2 cellular contexts compared by ENCODE assay signal in the genomic region with DNA sequence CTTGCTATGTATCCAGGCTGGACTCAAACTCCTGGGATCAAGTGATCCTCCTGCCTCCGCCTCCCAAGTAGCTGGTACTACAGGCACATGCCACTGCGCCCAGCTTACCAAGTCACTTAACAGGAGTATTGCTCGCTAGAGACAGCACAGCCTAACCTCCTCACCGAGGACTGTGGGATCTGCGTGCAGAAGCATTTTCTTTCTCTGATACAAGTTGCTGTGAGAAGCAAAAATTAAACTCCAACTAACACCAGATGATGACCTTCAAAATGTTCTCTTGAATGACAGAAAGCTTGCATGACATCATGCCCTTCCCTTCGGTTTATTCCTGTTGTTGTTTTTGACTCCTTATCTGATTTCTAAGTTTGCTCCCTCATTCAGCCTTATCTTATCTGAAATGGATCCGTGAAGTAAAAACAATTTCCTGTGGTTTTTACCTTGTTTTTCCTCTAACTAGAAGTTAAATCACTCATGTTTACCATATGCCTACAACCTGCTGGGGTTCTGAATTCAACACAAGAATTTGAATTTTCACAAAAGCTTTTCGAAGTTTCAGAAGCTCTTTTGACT.
TF ChIP-seq lines count a peak whose summit lies in the region.

No MANE protein-coding gene starts in this region.

TF ChIP-seq in HEK293, 187 proteins besides CTCF, POLR2A, EP300 and RAD21 (continued from another document and continues in another):
- TF ChIP-seq, protein P1, sequence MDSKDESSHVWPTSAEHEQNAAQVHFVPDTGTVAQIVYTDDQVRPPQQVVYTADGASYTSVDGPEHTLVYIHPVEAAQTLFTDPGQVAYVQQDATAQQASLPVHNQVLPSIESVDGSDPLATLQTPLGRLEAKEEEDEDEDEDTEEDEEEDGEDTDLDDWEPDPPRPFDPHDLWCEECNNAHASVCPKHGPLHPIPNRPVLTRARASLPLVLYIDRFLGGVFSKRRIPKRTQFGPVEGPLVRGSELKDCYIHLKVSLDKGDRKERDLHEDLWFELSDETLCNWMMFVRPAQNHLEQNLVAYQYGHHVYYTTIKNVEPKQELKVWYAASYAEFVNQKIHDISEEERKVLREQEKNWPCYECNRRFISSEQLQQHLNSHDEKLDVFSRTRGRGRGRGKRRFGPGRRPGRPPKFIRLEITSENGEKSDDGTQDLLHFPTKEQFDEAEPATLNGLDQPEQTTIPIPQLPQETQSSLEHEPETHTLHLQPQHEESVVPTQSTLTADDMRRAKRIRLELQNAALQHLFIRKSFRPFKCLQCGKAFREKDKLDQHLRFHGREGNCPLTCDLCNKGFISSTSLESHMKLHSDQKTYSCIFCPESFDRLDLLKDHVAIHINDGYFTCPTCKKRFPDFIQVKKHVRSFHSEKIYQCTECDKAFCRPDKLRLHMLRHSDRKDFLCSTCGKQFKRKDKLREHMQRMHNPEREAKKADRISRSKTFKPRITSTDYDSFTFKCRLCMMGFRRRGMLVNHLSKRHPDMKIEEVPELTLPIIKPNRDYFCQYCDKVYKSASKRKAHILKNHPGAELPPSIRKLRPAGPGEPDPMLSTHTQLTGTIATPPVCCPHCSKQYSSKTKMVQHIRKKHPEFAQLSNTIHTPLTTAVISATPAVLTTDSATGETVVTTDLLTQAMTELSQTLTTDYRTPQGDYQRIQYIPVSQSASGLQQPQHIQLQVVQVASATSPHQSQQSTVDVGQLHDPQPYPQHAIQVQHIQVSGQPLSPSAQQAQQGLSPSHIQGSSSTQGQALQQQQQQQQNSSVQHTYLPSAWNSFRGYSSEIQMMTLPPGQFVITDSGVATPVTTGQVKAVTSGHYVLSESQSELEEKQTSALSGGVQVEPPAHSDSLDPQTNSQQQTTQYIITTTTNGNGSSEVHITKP (tag by site-specific recombination; IDR thresholded peaks at IDR 0.05), result peak; percentile 83; the same call in 1 of the 2 replicates
- TF ChIP-seq GLIS2 (tag by site-specific recombination; IDR thresholded peaks at IDR 0.05) (no peak), ZFP69B (tag by site-specific recombination; IDR thresholded peaks at IDR 0.05) (no peak), ZNF302 (tag by site-specific recombination; IDR thresholded peaks at IDR 0.05; ENCODE audit: low read depth) (no peak), EGR2 (tag by site-specific recombination; IDR thresholded peaks at IDR 0.05; ENCODE audit: low read depth) (no peak), ZNF785 (tag by site-specific recombination; IDR thresholded peaks at IDR 0.05) (no peak), ZNF629 (tag by site-specific recombination; IDR thresholded peaks at IDR 0.05) (peak; percentile 91), ZNF76 (tag by site-specific recombination; IDR thresholded peaks at IDR 0.05; ENCODE audit: borderline replicate concordance, low read depth) (no peak), TCF7L2 (IDR thresholded peaks at IDR 0.05; ENCODE audit: borderline replicate concordance, low read depth, low read length) (no peak), ZNF366 (tag by site-specific recombination; conservative IDR thresholded peaks at IDR 0.05) (0 out of 2 replicates have a peak, but pooled peaks have one; percentile 36), ZFP37 (tag by site-specific recombination; IDR thresholded peaks at IDR 0.05) (no peak), ZNF221 (tag by site-specific recombination; IDR thresholded peaks at IDR 0.05; ENCODE audit: borderline replicate concordance) (no peak), YY1 (tag by site-specific recombination; IDR thresholded peaks at IDR 0.05) (no peak), YY2 (tag by site-specific recombination; IDR thresholded peaks at IDR 0.05) (no peak)
- TF ChIP-seq, protein P2, sequence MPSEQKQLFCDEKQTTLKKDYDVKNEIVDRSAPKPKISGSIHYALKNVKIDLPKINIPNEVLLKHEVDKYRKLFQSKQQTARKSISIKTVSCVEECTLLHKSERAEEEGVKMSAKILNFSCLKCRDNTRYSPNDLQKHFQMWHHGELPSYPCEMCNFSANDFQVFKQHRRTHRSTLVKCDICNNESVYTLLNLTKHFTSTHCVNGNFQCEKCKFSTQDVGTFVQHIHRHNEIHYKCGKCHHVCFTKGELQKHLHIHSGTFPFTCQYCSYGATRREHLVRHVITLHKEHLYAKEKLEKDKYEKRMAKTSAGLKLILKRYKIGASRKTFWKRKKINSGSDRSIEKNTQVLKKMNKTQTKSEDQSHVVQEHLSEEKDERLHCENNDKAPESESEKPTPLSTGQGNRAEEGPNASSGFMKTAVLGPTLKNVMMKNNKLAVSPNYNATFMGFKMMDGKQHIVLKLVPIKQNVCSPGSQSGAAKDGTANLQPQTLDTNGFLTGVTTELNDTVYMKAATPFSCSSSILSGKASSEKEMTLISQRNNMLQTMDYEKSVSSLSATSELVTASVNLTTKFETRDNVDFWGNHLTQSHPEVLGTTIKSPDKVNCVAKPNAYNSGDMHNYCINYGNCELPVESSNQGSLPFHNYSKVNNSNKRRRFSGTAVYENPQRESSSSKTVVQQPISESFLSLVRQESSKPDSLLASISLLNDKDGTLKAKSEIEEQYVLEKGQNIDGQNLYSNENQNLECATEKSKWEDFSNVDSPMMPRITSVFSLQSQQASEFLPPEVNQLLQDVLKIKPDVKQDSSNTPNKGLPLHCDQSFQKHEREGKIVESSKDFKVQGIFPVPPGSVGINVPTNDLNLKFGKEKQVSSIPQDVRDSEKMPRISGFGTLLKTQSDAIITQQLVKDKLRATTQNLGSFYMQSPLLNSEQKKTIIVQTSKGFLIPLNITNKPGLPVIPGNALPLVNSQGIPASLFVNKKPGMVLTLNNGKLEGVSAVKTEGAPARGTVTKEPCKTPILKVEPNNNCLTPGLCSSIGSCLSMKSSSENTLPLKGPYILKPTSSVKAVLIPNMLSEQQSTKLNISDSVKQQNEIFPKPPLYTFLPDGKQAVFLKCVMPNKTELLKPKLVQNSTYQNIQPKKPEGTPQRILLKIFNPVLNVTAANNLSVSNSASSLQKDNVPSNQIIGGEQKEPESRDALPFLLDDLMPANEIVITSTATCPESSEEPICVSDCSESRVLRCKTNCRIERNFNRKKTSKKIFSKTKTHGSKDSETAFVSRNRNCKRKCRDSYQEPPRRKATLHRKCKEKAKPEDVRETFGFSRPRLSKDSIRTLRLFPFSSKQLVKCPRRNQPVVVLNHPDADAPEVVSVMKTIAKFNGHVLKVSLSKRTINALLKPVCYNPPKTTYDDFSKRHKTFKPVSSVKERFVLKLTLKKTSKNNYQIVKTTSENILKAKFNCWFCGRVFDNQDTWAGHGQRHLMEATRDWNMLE (tag by site-specific recombination; conservative IDR thresholded peaks at IDR 0.05; ENCODE audit: low read depth), result no peak
- TF ChIP-seq, protein P3, sequence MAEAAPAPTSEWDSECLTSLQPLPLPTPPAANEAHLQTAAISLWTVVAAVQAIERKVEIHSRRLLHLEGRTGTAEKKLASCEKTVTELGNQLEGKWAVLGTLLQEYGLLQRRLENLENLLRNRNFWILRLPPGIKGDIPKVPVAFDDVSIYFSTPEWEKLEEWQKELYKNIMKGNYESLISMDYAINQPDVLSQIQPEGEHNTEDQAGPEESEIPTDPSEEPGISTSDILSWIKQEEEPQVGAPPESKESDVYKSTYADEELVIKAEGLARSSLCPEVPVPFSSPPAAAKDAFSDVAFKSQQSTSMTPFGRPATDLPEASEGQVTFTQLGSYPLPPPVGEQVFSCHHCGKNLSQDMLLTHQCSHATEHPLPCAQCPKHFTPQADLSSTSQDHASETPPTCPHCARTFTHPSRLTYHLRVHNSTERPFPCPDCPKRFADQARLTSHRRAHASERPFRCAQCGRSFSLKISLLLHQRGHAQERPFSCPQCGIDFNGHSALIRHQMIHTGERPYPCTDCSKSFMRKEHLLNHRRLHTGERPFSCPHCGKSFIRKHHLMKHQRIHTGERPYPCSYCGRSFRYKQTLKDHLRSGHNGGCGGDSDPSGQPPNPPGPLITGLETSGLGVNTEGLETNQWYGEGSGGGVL (tag by site-specific recombination; IDR thresholded peaks at IDR 0.05), result peak; percentile 58

TF ChIP-seq in K562, 482 proteins besides CTCF, POLR2A, EP300 and RAD21 (continued from another document):
- TF ChIP-seq ZNF316 (IDR thresholded peaks at IDR 0.05) (no peak), EZH2 (IDR thresholded peaks at IDR 0.05; ENCODE audit: borderline replicate concordance, low read depth, low read length) (no peak), MEF2A (IDR thresholded peaks at IDR 0.05; ENCODE audit: control insufficient read depth, low read depth, low read length) (no peak), MYC (IDR thresholded peaks at IDR 0.05; ENCODE audit: low read depth, low read length) (no peak), MYC (CRISPR knock-in tag; IDR thresholded peaks at IDR 0.05; ENCODE audit: borderline replicate concordance, low read depth) (no peak), SMARCE1 (IDR thresholded peaks at IDR 0.05) (peak; percentile 59; the same call in 1 of the 2 replicates), GTF2A2 (tag; IDR thresholded peaks at IDR 0.05) (no peak), FUS (optimal IDR thresholded peaks at IDR 0.05; ENCODE audit: low read depth, low read length) (no peak), WHSC1 (IDR thresholded peaks at IDR 0.05; ENCODE audit: low read length) (no peak), GABPB1 (CRISPR knock-in tag; IDR thresholded peaks at IDR 0.05) (no peak), PHB (CRISPR knock-in tag; IDR thresholded peaks at IDR 0.05) (no peak)
- TF ChIP-seq, protein P4, sequence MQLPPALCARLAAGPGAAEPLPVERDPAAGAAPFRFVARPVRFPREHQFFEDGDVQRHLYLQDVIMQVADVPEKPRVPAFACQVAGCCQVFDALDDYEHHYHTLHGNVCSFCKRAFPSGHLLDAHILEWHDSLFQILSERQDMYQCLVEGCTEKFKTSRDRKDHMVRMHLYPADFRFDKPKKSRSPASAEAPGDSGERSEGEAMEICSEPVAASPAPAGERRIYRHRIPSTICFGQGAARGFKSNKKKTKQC (CRISPR knock-in tag; IDR thresholded peaks at IDR 0.05), result no peak
- TF ChIP-seq, protein P5, sequence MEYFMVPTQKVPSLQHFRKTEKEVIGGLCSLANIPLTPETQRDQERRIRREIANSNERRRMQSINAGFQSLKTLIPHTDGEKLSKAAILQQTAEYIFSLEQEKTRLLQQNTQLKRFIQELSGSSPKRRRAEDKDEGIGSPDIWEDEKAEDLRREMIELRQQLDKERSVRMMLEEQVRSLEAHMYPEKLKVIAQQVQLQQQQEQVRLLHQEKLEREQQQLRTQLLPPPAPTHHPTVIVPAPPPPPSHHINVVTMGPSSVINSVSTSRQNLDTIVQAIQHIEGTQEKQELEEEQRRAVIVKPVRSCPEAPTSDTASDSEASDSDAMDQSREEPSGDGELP (CRISPR knock-in tag; IDR thresholded peaks at IDR 0.05; ENCODE audit: borderline replicate concordance), result no peak
- TF ChIP-seq, protein P6, sequence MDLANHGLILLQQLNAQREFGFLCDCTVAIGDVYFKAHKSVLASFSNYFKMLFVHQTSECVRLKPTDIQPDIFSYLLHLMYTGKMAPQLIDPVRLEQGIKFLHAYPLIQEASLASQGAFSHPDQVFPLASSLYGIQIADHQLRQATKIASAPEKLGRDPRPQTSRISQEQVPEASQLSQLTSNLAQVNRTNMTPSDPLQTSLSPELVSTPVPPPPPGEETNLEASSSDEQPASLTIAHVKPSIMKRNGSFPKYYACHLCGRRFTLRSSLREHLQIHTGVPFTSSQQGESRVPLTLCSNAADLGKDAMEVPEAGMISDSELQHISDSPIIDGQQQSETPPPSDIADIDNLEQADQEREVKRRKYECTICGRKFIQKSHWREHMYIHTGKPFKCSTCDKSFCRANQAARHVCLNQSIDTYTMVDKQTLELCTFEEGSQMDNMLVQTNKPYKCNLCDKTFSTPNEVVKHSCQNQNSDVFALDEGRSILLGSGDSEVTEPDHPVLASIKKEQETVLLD (IDR thresholded peaks at IDR 0.05), result no peak
- TF ChIP-seq, protein P7, sequence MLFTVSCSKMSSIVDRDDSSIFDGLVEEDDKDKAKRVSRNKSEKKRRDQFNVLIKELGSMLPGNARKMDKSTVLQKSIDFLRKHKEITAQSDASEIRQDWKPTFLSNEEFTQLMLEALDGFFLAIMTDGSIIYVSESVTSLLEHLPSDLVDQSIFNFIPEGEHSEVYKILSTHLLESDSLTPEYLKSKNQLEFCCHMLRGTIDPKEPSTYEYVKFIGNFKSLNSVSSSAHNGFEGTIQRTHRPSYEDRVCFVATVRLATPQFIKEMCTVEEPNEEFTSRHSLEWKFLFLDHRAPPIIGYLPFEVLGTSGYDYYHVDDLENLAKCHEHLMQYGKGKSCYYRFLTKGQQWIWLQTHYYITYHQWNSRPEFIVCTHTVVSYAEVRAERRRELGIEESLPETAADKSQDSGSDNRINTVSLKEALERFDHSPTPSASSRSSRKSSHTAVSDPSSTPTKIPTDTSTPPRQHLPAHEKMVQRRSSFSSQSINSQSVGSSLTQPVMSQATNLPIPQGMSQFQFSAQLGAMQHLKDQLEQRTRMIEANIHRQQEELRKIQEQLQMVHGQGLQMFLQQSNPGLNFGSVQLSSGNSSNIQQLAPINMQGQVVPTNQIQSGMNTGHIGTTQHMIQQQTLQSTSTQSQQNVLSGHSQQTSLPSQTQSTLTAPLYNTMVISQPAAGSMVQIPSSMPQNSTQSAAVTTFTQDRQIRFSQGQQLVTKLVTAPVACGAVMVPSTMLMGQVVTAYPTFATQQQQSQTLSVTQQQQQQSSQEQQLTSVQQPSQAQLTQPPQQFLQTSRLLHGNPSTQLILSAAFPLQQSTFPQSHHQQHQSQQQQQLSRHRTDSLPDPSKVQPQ (CRISPR knock-in tag; IDR thresholded peaks at IDR 0.05; ENCODE audit: borderline replicate concordance), result no peak
- TF ChIP-seq, protein P8, sequence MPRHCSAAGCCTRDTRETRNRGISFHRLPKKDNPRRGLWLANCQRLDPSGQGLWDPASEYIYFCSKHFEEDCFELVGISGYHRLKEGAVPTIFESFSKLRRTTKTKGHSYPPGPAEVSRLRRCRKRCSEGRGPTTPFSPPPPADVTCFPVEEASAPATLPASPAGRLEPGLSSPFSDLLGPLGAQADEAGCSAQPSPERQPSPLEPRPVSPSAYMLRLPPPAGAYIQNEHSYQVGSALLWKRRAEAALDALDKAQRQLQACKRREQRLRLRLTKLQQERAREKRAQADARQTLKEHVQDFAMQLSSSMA (CRISPR knock-in tag; IDR thresholded peaks at IDR 0.05), result no peak
- TF ChIP-seq, protein P9, sequence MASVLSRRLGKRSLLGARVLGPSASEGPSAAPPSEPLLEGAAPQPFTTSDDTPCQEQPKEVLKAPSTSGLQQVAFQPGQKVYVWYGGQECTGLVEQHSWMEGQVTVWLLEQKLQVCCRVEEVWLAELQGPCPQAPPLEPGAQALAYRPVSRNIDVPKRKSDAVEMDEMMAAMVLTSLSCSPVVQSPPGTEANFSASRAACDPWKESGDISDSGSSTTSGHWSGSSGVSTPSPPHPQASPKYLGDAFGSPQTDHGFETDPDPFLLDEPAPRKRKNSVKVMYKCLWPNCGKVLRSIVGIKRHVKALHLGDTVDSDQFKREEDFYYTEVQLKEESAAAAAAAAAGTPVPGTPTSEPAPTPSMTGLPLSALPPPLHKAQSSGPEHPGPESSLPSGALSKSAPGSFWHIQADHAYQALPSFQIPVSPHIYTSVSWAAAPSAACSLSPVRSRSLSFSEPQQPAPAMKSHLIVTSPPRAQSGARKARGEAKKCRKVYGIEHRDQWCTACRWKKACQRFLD (CRISPR knock-in tag; IDR thresholded peaks at IDR 0.05), result no peak
TF ChIP-seq in K562: peak in this region for 14.
